In the genomic region with DNA sequence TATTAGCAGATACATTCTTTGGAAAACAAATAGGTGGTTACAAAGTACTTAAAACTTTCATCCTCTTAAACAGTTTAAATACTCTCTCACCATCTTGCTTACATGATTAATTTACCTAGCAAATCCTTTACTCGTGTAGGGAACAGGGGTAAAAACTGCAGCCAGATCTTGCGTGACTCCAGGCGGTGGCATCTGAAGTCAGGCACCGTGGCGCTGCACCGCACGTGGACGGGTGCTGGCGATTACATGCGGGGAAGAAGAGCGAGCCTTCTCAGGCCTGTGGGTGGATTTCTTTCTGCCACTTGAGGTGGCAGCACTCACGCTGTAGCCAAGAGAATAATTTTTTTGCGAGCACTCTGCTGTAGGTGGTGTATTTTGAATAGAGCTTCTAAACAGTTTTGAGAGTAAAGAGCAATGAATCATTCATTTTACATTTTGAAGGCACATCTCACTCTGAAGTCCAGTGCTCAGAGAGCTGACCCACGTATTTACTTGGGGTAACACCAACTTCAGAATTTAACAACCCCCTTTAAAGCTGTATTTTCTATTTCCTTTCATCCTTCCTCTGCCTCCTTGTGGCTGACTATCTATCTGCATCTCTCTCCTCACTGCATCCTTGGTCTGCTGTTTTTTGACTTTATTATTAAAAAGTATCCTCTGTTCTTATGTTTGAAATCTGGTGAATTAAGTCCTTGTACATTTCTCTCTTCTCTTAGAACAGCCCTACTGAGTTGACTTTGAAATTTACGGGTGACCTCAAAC, we compare ENCODE assay signal across 11 cellular contexts.
A peak's percentile ranks its signal among the peaks of the same experiment; 100 is the strongest.
DNase-seq lines count a peak whose midpoint lies in the region; ATAC-seq and TF ChIP-seq lines count a peak whose summit lies in the region.
"Had no signal": no experiment of that assay in that cellular context is flagged by ENCODE, and none has a peak within 500 bp of the region (broad histone marks: within the 10 kb centered on the region; RNA-seq: fewer than 3 reads in every experiment).

No MANE protein-coding gene starts in this region.

- TF ChIP-seq EP300 in esophagus muscularis mucosa (IDR thresholded peaks at IDR 0.05), result no peak

- H3K27me3 ChIP-seq in esophagus muscularis mucosa, result no peaks in the 10 kb centered on the region
- H3K27me3 ChIP-seq in prostate gland (replicated peaks; ENCODE audit: insufficient read depth), result no peaks in the 10 kb centered on the region

- H3K36me3 ChIP-seq in esophagus muscularis mucosa (peaks cover 15 to 78% (median 42%) of the 10 kb centered on the region in 4 donors), prostate gland (no peaks in the 10 kb centered on the region)

- H3K4me3 ChIP-seq in GM12864 (ENCODE audit: low read depth, low read length) (no peak overlapping the region), esophagus muscularis mucosa (no peak overlapping the region), prostate gland (no peak overlapping the region)

- TF ChIP-seq POLR2A in esophagus muscularis mucosa (IDR thresholded peaks at IDR 0.05; ENCODE audit: low read depth) (no peak), prostate gland (IDR thresholded peaks at IDR 0.05) (no peak)

- H3K4me1 ChIP-seq in esophagus muscularis mucosa (peaks cover 0 to 22% (median 6%) of the 10 kb centered on the region in 4 donors), prostate gland (replicated peaks) (peaks cover 4% of the 10 kb centered on the region)

- intact Hi-C loops in esophagus muscularis mucosa (cut with DNase I), result loop anchor here (2.0 to 10.0 kb wide), 4 partner anchors 69 to 374 kb away; partner anchors contain the start of gene EPAS1
- intact Hi-C loops in prostate gland (cut with DNase I), result loop anchor here (2.0 to 5.0 kb wide), 3 partner anchors 69 to 355 kb away; partner anchors contain the start of gene EPAS1

- ATAC-seq in GM18870 (IDR thresholded peaks at IDR 0.05; ENCODE audit: unreplicated experiment), result no peak
- ATAC-seq in GM18868 (IDR thresholded peaks at IDR 0.05; ENCODE audit: unreplicated experiment), result no peak

- 87% methylated on average over 15 of the region's 15 CpGs for WGBS in esophagus muscularis mucosa
- 71% methylated on average over 15 of the region's 15 CpGs for whole genome bisulfite sequencing in prostate gland

- H3K27ac ChIP-seq in esophagus muscularis mucosa (replicated peaks in 1 of 4) (no peak overlapping the region), prostate gland (peak overlapping the region in 1 of 2 donors; percentile 69)

- H3K9me3 ChIP-seq in esophagus muscularis mucosa (no peaks in the 10 kb centered on the region), prostate gland (no peaks in the 10 kb centered on the region)

- DNase-seq in GM12864 (ENCODE audit: low read depth) (no peak), NCI-H82 treated with DMSO at 0.1 percent for 48 hours (lab: John Stamatoyannopoulos, UW; ENCODE audit: unreplicated experiment) (peak; percentile 57), esophagus muscularis mucosa (ENCODE audit: extremely low spot score) (no peak), prostate gland (ENCODE audit: low spot score) (no peak), HuH-7 (ENCODE audit: low spot score) (no peak)
- no peak for DNase-seq in activated CD4-positive, alpha-beta T cell treated with anti-CD3 and anti-CD28 coated beads for 48 hours
- DNase-seq: activated CD8-positive, alpha-beta memory T cell treated with anti-CD3 and anti-CD28 coated beads, Interleukin-2, amount 50 U/mL, for 48 hours; effector memory CD4-positive, alpha-beta T cell; NCI-H526 treated with DMSO at 0.1 percent for 48 hours had no signal

- peak; percentile 25 for TF ChIP-seq CTCF in GM12864 (IDR thresholded peaks at IDR 0.05; ENCODE audit: low read depth, low read length, missing control alignments)
- peak in 2 of 3 experiments; percentile 30 to 41 for TF ChIP-seq CTCF in esophagus muscularis mucosa (IDR thresholded peaks at IDR 0.05)
- TF ChIP-seq CTCF in prostate gland (IDR thresholded peaks at IDR 0.05), result peak in 3 of 4 experiments; percentile 23 to 34 (median 33)
